9 cellular contexts compared by ENCODE assay signal in genomic region chr19:17860331-17860992, GRCh38. TPM values are rescaled to one million over a fixed set of nuclear protein-coding genes. Genes with fewer than 3 reads are reported as not detected.
A peak's percentile ranks its signal among the peaks of the same experiment; 100 is the strongest.
DNase-seq lines count a peak whose midpoint lies in the region; ATAC-seq, FAIRE-seq and TF ChIP-seq lines count a peak whose summit lies in the region.
"Had no signal": no experiment of that assay in that cellular context is flagged by ENCODE, and none has a peak within 500 bp of the region (broad histone marks: within the 10 kb centered on the region; RNA-seq: fewer than 3 reads in every experiment).

No MANE protein-coding gene starts in this region.

- TF ChIP-seq CTCF in keratinocyte (optimal IDR thresholded peaks at IDR 0.05 in 1 of 3, IDR thresholded peaks at IDR 0.05 in 1 of 3, conservative IDR thresholded peaks at IDR 0.05 in 1 of 3; ENCODE audit: extremely low read depth in 1 of 3, insufficient read depth in 2 of 3, low read length in 3 of 3), result no peak
- TF ChIP-seq CTCF in suprapubic skin (IDR thresholded peaks at IDR 0.05), result no peak

- H3K4me1 ChIP-seq in keratinocyte (ENCODE audit: control insufficient read depth, extremely low read depth, insufficient read depth, low read length), result peaks cover 14% of the 10 kb centered on the region
- H3K4me1 ChIP-seq in suprapubic skin, result peaks cover 29% of the 10 kb centered on the region

- no peak overlapping the region for H2AFZ ChIP-seq in keratinocyte (ENCODE audit: control insufficient read depth, low read length)

- CTCF ChIA-PET in activated CD4-positive, alpha-beta T cell treated with anti-CD3 and anti-CD28 coated beads, Interleukin-2, amount 10 ng/mL, durations not matched to agents 7 days and 5 days (lab: Charles Lee), result interaction anchor here (1.4 to 20.4 kb wide), 5 partner anchors 10 to 364 kb away, joined by 3 to 326 read pairs (median 34); partner anchors contain the start of genes CCDC124 and SLC5A5

- TF ChIP-seq POLR2A in suprapubic skin (IDR thresholded peaks at IDR 0.05), result no peak

- H3K4me2 ChIP-seq in keratinocyte (ENCODE audit: control insufficient read depth, extremely low read depth, insufficient read depth, low read depth, low read length), result peak overlapping the region; percentile 88

- peaks cover 42% of the 10 kb centered on the region for H3K36me3 Mint-ChIP-seq in activated CD4-positive, alpha-beta T cell treated with anti-CD3 and anti-CD28 coated beads, Interleukin-2, amount 10 ng/mL, durations not matched to agents 7 days and 5 days (ENCODE audit: low read depth)
- H3K36me3 Mint-ChIP-seq in activated T-helper 2 cell treated with anti-CD3 and anti-CD28 coated beads, Interferon-gamma antibody, Interleukin-2, Interleukin-4, amounts not matched to agents 10 μg/mL and 5 μg/mL and 100 μg/mL, durations not matched to agents 14 hours and 24 hours and 36 hours (ENCODE audit: low read depth), result peaks cover 57% of the 10 kb centered on the region

- no peaks in the 10 kb centered on the region for H3K9me1 ChIP-seq in keratinocyte (ENCODE audit: control insufficient read depth, extremely low read depth, insufficient read depth, low read length)

- H3K9me3 ChIP-seq in keratinocyte (ENCODE audit: control insufficient read depth, low read depth, low read length) (no peaks in the 10 kb centered on the region), suprapubic skin (no peaks in the 10 kb centered on the region)

- POLR2A ChIA-PET in activated CD4-positive, alpha-beta T cell treated with anti-CD3 and anti-CD28 coated beads, Interleukin-2, amount 10 ng/mL, durations not matched to agents 7 days and 5 days (lab: Charles Lee), result no interaction called here

- H3K27me3 Mint-ChIP-seq in activated CD4-positive, alpha-beta T cell treated with anti-CD3 and anti-CD28 coated beads, Interleukin-2, amount 10 ng/mL, durations not matched to agents 7 days and 5 days, result no peaks in the 10 kb centered on the region
- H3K27me3 Mint-ChIP-seq in activated T-helper 2 cell treated with anti-CD3 and anti-CD28 coated beads, Interferon-gamma antibody, Interleukin-2, Interleukin-4, amounts not matched to agents 10 μg/mL and 5 μg/mL and 100 μg/mL, durations not matched to agents 14 hours and 24 hours and 36 hours (ENCODE audit: low read depth), result no peaks in the 10 kb centered on the region

- WGBS in suprapubic skin, result 0% methylated on average over 22 of the region's 22 CpGs

- DNase-seq in activated CD4-positive, alpha-beta T cell treated with anti-CD3 and anti-CD28 coated beads, Interleukin-2, amount 10 ng/mL, durations not matched to agents 7 days and 5 days, result no peak
- DNase-seq in activated CD4-positive, alpha-beta T cell treated with anti-CD3 and anti-CD28 coated beads, Interleukin-2, amount 50 U/mL, for 4 hours, result no peak
- DNase-seq in activated T-helper 2 cell treated with anti-CD3 and anti-CD28 coated beads, Interferon-gamma antibody, Interleukin-2, Interleukin-4, amounts not matched to agents 10 μg/mL and 5 μg/mL and 100 μg/mL, durations not matched to agents 14 hours and 24 hours and 36 hours (ENCODE audit: low spot score), result no peak
- DNase-seq in keratinocyte (ENCODE audit: low read depth, low spot score) (no peak), suprapubic skin (ENCODE audit: low spot score in 2 of 2) (no peak), HPDE6-E6E7 (ENCODE audit: extremely low spot score) (no peak), iPS-NIHi7 (ENCODE audit: extremely low spot score) (no peak)

- H3K27ac ChIP-seq in keratinocyte (ENCODE audit: control insufficient read depth, insufficient read depth, low read length) (peak overlapping the region; percentile 93), suprapubic skin (peak overlapping the region; percentile 89)

- no peak for TF ChIP-seq EP300 in suprapubic skin (IDR thresholded peaks at IDR 0.05)

- H4K20me1 ChIP-seq in keratinocyte (ENCODE audit: control insufficient read depth, extremely low read depth, insufficient read depth, low read length), result peaks cover 27% of the 10 kb centered on the region

- peak overlapping the region; percentile 94 for H3K27ac Mint-ChIP-seq in activated CD4-positive, alpha-beta T cell treated with anti-CD3 and anti-CD28 coated beads, Interleukin-2, amount 10 ng/mL, durations not matched to agents 7 days and 5 days
- peak overlapping the region; percentile 99 for H3K27ac Mint-ChIP-seq in activated T-helper 2 cell treated with anti-CD3 and anti-CD28 coated beads, Interferon-gamma antibody, Interleukin-2, Interleukin-4, amounts not matched to agents 10 μg/mL and 5 μg/mL and 100 μg/mL, durations not matched to agents 14 hours and 24 hours and 36 hours

- no peaks in the 10 kb centered on the region for H3K27me3 ChIP-seq in keratinocyte (ENCODE audit: control insufficient read depth, extremely low read depth, insufficient read depth, low read length)
- no peaks in the 10 kb centered on the region for H3K27me3 ChIP-seq in suprapubic skin

- H3K9ac ChIP-seq in keratinocyte (ENCODE audit: control insufficient read depth, extremely low read depth, insufficient read depth, low read length), result peak overlapping the region; percentile 100

- no peak for FAIRE-seq in keratinocyte (lab: Jason Lieb, UNC)

- peak overlapping the region; percentile 90 for H3K4me3 Mint-ChIP-seq in activated CD4-positive, alpha-beta T cell treated with anti-CD3 and anti-CD28 coated beads, Interleukin-2, amount 10 ng/mL, durations not matched to agents 7 days and 5 days
- H3K4me3 Mint-ChIP-seq in activated T-helper 2 cell treated with anti-CD3 and anti-CD28 coated beads, Interferon-gamma antibody, Interleukin-2, Interleukin-4, amounts not matched to agents 10 μg/mL and 5 μg/mL and 100 μg/mL, durations not matched to agents 14 hours and 24 hours and 36 hours (ENCODE audit: low read depth), result peak overlapping the region; percentile 99

- no peaks in the 10 kb centered on the region for H3K9me3 Mint-ChIP-seq in activated CD4-positive, alpha-beta T cell treated with anti-CD3 and anti-CD28 coated beads, Interleukin-2, amount 10 ng/mL, durations not matched to agents 7 days and 5 days
- no peaks in the 10 kb centered on the region for H3K9me3 Mint-ChIP-seq in activated T-helper 2 cell treated with anti-CD3 and anti-CD28 coated beads, Interferon-gamma antibody, Interleukin-2, Interleukin-4, amounts not matched to agents 10 μg/mL and 5 μg/mL and 100 μg/mL, durations not matched to agents 14 hours and 24 hours and 36 hours

- intact Hi-C loops in activated T-helper 2 cell treated with anti-CD3 and anti-CD28 coated beads, Interferon-gamma antibody, Interleukin-2, Interleukin-4, amounts not matched to agents 10 μg/mL and 5 μg/mL and 100 μg/mL, durations not matched to agents 14 hours and 24 hours and 36 hours (cut with micrococcal nuclease), result no loop called here

- H3K36me3 ChIP-seq in keratinocyte (ENCODE audit: control insufficient read depth in 2 of 2, extremely low read depth in 1 of 2, insufficient read depth in 2 of 2, low read length in 2 of 2), result peaks cover 34 to 43% of the 10 kb centered on the region in 2 experiments
- H3K36me3 ChIP-seq in suprapubic skin, result peaks cover 42% of the 10 kb centered on the region

- H3K4me1 Mint-ChIP-seq in activated CD4-positive, alpha-beta T cell treated with anti-CD3 and anti-CD28 coated beads, Interleukin-2, amount 10 ng/mL, durations not matched to agents 7 days and 5 days, result peaks cover 22% of the 10 kb centered on the region
- H3K4me1 Mint-ChIP-seq in activated T-helper 2 cell treated with anti-CD3 and anti-CD28 coated beads, Interferon-gamma antibody, Interleukin-2, Interleukin-4, amounts not matched to agents 10 μg/mL and 5 μg/mL and 100 μg/mL, durations not matched to agents 14 hours and 24 hours and 36 hours (ENCODE audit: low read depth), result peaks cover 16% of the 10 kb centered on the region

- dilution Hi-C loops in keratinocyte (cut with MboI; ENCODE audit: extremely low pct_ligation_motif_present, low sequenced_read_pairs), result no loop called here

- H3K4me3 ChIP-seq in keratinocyte (ENCODE audit: control insufficient read depth in 2 of 3, extremely low read depth in 1 of 3, insufficient read depth in 2 of 3, low read depth in 1 of 3, low read length in 3 of 3) (peak overlapping the region; percentile 89 to 100 (median 99)), suprapubic skin (peak overlapping the region; percentile 94)

- peaks cover 33% of the 10 kb centered on the region for H3K79me2 ChIP-seq in keratinocyte (ENCODE audit: control insufficient read depth, insufficient read depth, low read length)

- no peak for ATAC-seq in HG02571 (IDR thresholded peaks at IDR 0.05; ENCODE audit: unreplicated experiment)

RNA-seq across cellular contexts. Expression of gene RPL18A, which starts 0.8 kb away (rescaled TPM):
- 1,000 to 10,000 TPM; 2,216 to 2,434 TPM for total RNA-seq in activated CD4-positive, alpha-beta T cell treated with anti-CD3 and anti-CD28 coated beads, Interleukin-2, amount 10 ng/mL, durations not matched to agents 7 days and 5 days
- total RNA-seq in activated T-helper 2 cell treated with anti-CD3 and anti-CD28 coated beads, Interferon-gamma antibody, Interleukin-2, Interleukin-4, amounts not matched to agents 10 μg/mL and 5 μg/mL and 100 μg/mL, durations not matched to agents 14 hours and 24 hours and 36 hours, result 2,784 and 2,842 TPM in 2 replicates
- polyA plus RNA-seq in keratinocyte, result 1,044 to 1,469 TPM (median 1,312 TPM) in 3 replicates
- 287 TPM for polyA plus RNA-seq in keratinocyte (2011; ENCODE audit: low read depth)
- polyA plus RNA-seq in keratinocyte (2011; cell fraction: cytosol; rRNA removed), result 1,056 and 2,301 TPM in 2 replicates
- polyA plus RNA-seq in keratinocyte (2011; cell fraction: nucleus; rRNA removed), result 294 and 383 TPM in 2 replicates
- polyA plus RNA-seq in keratinocyte (2012; ENCODE audit: low replicate concordance), result 2,077 and 3,022 TPM in 2 replicates
- 307 to 740 TPM (median 469 TPM) in 3 replicates for polyA minus RNA-seq in keratinocyte
- polyA minus RNA-seq in keratinocyte (2011; cell fraction: cytosol; rRNA and poly(A)+ RNA removed), result 2,199 TPM
- 167 and 172 TPM in 2 replicates for polyA minus RNA-seq in keratinocyte (2011; cell fraction: nucleus; rRNA and poly(A)+ RNA removed)
- 1,000 to 10,000 TPM; 1,229 to 2,185 (median 2,114) TPM for total RNA-seq in suprapubic skin

RNA-seq across cellular contexts. Expression of gene SLC5A5, which starts 11.3 kb away (rescaled TPM):
- 1 to 10 TPM; 1.7 to 2.2 TPM for total RNA-seq in activated CD4-positive, alpha-beta T cell treated with anti-CD3 and anti-CD28 coated beads, Interleukin-2, amount 10 ng/mL, durations not matched to agents 7 days and 5 days
- total RNA-seq in activated T-helper 2 cell treated with anti-CD3 and anti-CD28 coated beads, Interferon-gamma antibody, Interleukin-2, Interleukin-4, amounts not matched to agents 10 μg/mL and 5 μg/mL and 100 μg/mL, durations not matched to agents 14 hours and 24 hours and 36 hours, result 0.69 and 0.75 TPM in 2 replicates
- polyA plus RNA-seq in keratinocyte, result not detected in 3 replicates
- polyA plus RNA-seq in keratinocyte (2011; ENCODE audit: low read depth), result not detected
- polyA plus RNA-seq in keratinocyte (2011; cell fraction: cytosol; rRNA removed), result not detected in 2 replicates
- polyA plus RNA-seq in keratinocyte (2011; cell fraction: nucleus; rRNA removed), result not detected in 2 replicates
- 0.08 TPM in 1 of 2 replicates, not detected in the other for polyA plus RNA-seq in keratinocyte (2012; ENCODE audit: low replicate concordance)
- not detected in 3 replicates for polyA minus RNA-seq in keratinocyte
- not detected for polyA minus RNA-seq in keratinocyte (2011; cell fraction: cytosol; rRNA and poly(A)+ RNA removed)
- polyA minus RNA-seq in keratinocyte (2011; cell fraction: nucleus; rRNA and poly(A)+ RNA removed), result not detected in 2 replicates
- not detected for total RNA-seq in suprapubic skin

RNA-seq across cellular contexts. Expression of gene JAK3, which starts 12.7 kb away (rescaled TPM):
- total RNA-seq in activated CD4-positive, alpha-beta T cell treated with anti-CD3 and anti-CD28 coated beads, Interleukin-2, amount 10 ng/mL, durations not matched to agents 7 days and 5 days, result 100 to 1,000 TPM; 172 to 176 TPM
- 212 and 221 TPM in 2 replicates for total RNA-seq in activated T-helper 2 cell treated with anti-CD3 and anti-CD28 coated beads, Interferon-gamma antibody, Interleukin-2, Interleukin-4, amounts not matched to agents 10 μg/mL and 5 μg/mL and 100 μg/mL, durations not matched to agents 14 hours and 24 hours and 36 hours
- 0.37 to 0.59 TPM (median 0.50 TPM) in 3 replicates for polyA plus RNA-seq in keratinocyte
- polyA plus RNA-seq in keratinocyte (2011; ENCODE audit: low read depth), result 0.22 TPM
- polyA plus RNA-seq in keratinocyte (2011; cell fraction: cytosol; rRNA removed), result 0.51 and 0.55 TPM in 2 replicates
- polyA plus RNA-seq in keratinocyte (2011; cell fraction: nucleus; rRNA removed), result 0.65 and 1.1 TPM in 2 replicates
- polyA plus RNA-seq in keratinocyte (2012; ENCODE audit: low replicate concordance), result 0.28 and 0.58 TPM in 2 replicates
- polyA minus RNA-seq in keratinocyte, result 0.58 to 0.79 TPM (median 0.62 TPM) in 3 replicates
- not detected for polyA minus RNA-seq in keratinocyte (2011; cell fraction: cytosol; rRNA and poly(A)+ RNA removed)
- polyA minus RNA-seq in keratinocyte (2011; cell fraction: nucleus; rRNA and poly(A)+ RNA removed), result 0.11 and 0.23 TPM in 2 replicates
- 1 to 10 TPM; 1.0 to 4.0 (median 1.7) TPM for total RNA-seq in suprapubic skin

RNA-seq across cellular contexts. Expression of gene INSL3, which starts 39.1 kb away (rescaled TPM):
- 1 to 10 TPM; 6.8 to 7.4 TPM for total RNA-seq in activated CD4-positive, alpha-beta T cell treated with anti-CD3 and anti-CD28 coated beads, Interleukin-2, amount 10 ng/mL, durations not matched to agents 7 days and 5 days
- 6.2 and 6.9 TPM in 2 replicates for total RNA-seq in activated T-helper 2 cell treated with anti-CD3 and anti-CD28 coated beads, Interferon-gamma antibody, Interleukin-2, Interleukin-4, amounts not matched to agents 10 μg/mL and 5 μg/mL and 100 μg/mL, durations not matched to agents 14 hours and 24 hours and 36 hours
- 0.19 to 0.24 TPM in 2 of 3 replicates, not detected in the other for polyA plus RNA-seq in keratinocyte
- polyA plus RNA-seq in keratinocyte (2011; ENCODE audit: low read depth), result not detected
- polyA plus RNA-seq in keratinocyte (2011; cell fraction: cytosol; rRNA removed), result 0.62 and 0.94 TPM in 2 replicates
- polyA plus RNA-seq in keratinocyte (2011; cell fraction: nucleus; rRNA removed), result 0.42 TPM in 1 of 2 replicates, not detected in the other
- 0.16 and 0.99 TPM in 2 replicates for polyA plus RNA-seq in keratinocyte (2012; ENCODE audit: low replicate concordance)
- polyA minus RNA-seq in keratinocyte, result 0.51 to 1.5 TPM in 2 of 3 replicates, not detected in the other
- polyA minus RNA-seq in keratinocyte (2011; cell fraction: cytosol; rRNA and poly(A)+ RNA removed), result not detected
- not detected in 2 replicates for polyA minus RNA-seq in keratinocyte (2011; cell fraction: nucleus; rRNA and poly(A)+ RNA removed)
- not detected for total RNA-seq in suprapubic skin
- total RNA-seq: temporal lobe had no signal

Comparison
In these comparisons a context has a peak if more than half of its experiments do, and no peak if none do; other contexts are left out.
1. RNA of gene JAK3, which starts 12.7 kb away (total RNA-seq): 212 to 221 TPM in activated T-helper 2 cell treated with anti-CD3 and anti-CD28 coated beads, Interferon-gamma antibody, Interleukin-2, Interleukin-4, amounts not matched to agents 10 μg/mL and 5 μg/mL and 100 μg/mL, durations not matched to agents 14 hours and 24 hours and 36 hours and 172 to 176 TPM in activated CD4-positive, alpha-beta T cell treated with anti-CD3 and anti-CD28 coated beads, Interleukin-2, amount 10 ng/mL, durations not matched to agents 7 days and 5 days; 1.0 to 4.0 TPM in suprapubic skin; every median in the first group is over 10 times any median in the second.